8 cellular contexts compared by ENCODE assay signal in genomic region chr7:106176414-106177294, GRCh38.
DNase-seq lines count a peak whose midpoint lies in the region; ATAC-seq and TF ChIP-seq lines count a peak whose summit lies in the region.

No MANE protein-coding gene starts in this region.

- POLR2A ChIA-PET in SK-N-SH (lab: Yijun Ruan, JAX) = interaction anchor here (1.6 to 1.8 kb wide), 2 partner anchors 108 to 285 kb away, joined by 4 to 6 read pairs; partner anchors contain the start of gene NAMPT

- H2AFZ ChIP-seq in Loucy (ENCODE audit: low read length) = peak overlapping the region; percentile 80
- H2AFZ ChIP-seq in SK-N-SH (ENCODE audit: low read depth) = peak overlapping the region; percentile 54

- TF ChIP-seq CTCF in CD14-positive monocyte (IDR thresholded peaks at IDR 0.05) (peak; percentile 86), Loucy (conservative IDR thresholded peaks at IDR 0.05; ENCODE audit: low read length) (peak; percentile 99), SK-N-SH (IDR thresholded peaks at IDR 0.05) (peak; percentile 99), cardiac muscle cell (IDR thresholded peaks at IDR 0.05; ENCODE audit: low read depth, low read length) (peak; percentile 95), prostate gland (IDR thresholded peaks at IDR 0.05) (peak; percentile 84 to 96 (median 93))

- WGBS in SK-N-SH (ENCODE audit: low lambda C conversion rate) = 16% methylated on average over 11 of the region's 11 CpGs
- WGBS in prostate gland = 19% methylated on average over 11 of the region's 11 CpGs

- peak; percentile 59 for DNase-seq in CD14-positive monocyte (ENCODE audit: low spot score)
- peak; percentile 88 for DNase-seq in SK-N-SH
- DNase-seq in activated naive CD4-positive, alpha-beta T cell treated with anti-CD3 and anti-CD28 coated beads, Interleukin-2, amount 50 U/mL, for 16 hours = peak; percentile 73
- peak; percentile 90 for DNase-seq in cardiac muscle cell (ENCODE audit: low read depth in 1 of 2, low spot score in 1 of 2)
- peak; percentile 80 for DNase-seq in prostate gland (ENCODE audit: low spot score)
- DNase-seq in ureter (ENCODE audit: low spot score) = peak; percentile 87

- CTCF ChIA-PET in SK-N-SH (lab: Yijun Ruan, JAX) = interaction anchor here (0.5 to 16.6 kb wide), 159 partner anchors 9 to 1639 kb away, joined by 3 to 395 read pairs (median 4); partner anchors contain the start of genes CCDC71L and NAMPT

- no peaks in the 10 kb centered on the region for H3K36me3 Mint-ChIP-seq in CD14-positive monocyte

- H3K9me2 ChIP-seq in Loucy (replicated peaks; ENCODE audit: low read depth, low read length) (no peaks in the 10 kb centered on the region), SK-N-SH (no peaks in the 10 kb centered on the region)

- no peak for TF ChIP-seq POLR2A in prostate gland (IDR thresholded peaks at IDR 0.05)

- peaks cover 0 to 1% (median 0%) of the 10 kb centered on the region in 7 donors for H3K9me3 Mint-ChIP-seq in CD14-positive monocyte

- intact Hi-C loops in CD14-positive monocyte (cut with micrococcal nuclease) (loop anchor here (5.0 kb wide), 3 partner anchors 286 to 561 kb away; no protein-coding TSS in a partner anchor), prostate gland (cut with DNase I) (loop anchor here (1.0 to 10.0 kb wide), 4 partner anchors 108 to 560 kb away; partner anchors contain the start of gene NAMPT)

- H3K36me3 ChIP-seq in Loucy (ENCODE audit: insufficient read depth, low read length) (no peaks in the 10 kb centered on the region), SK-N-SH (replicated peaks in 1 of 2; ENCODE audit: control insufficient read depth in 1 of 2, insufficient read depth in 2 of 2, low read length in 1 of 2) (no peaks in the 10 kb centered on the region), cardiac muscle cell (no peaks in the 10 kb centered on the region), prostate gland (no peaks in the 10 kb centered on the region)

- H3K9me3 ChIP-seq in Loucy (ENCODE audit: insufficient read depth, low read depth, low read length) (no peaks in the 10 kb centered on the region), SK-N-SH (no peaks in the 10 kb centered on the region), cardiac muscle cell (ENCODE audit: low read depth) (no peaks in the 10 kb centered on the region), prostate gland (no peaks in the 10 kb centered on the region)

- peak; percentile 62 for ATAC-seq in GM19397 (IDR thresholded peaks at IDR 0.05; ENCODE audit: unreplicated experiment)

- peaks cover 4% of the 10 kb centered on the region for H3K4me1 Mint-ChIP-seq in CD14-positive monocyte

- H3K27ac ChIP-seq in SK-N-SH (ENCODE audit: low read depth in 2 of 2, low read length in 1 of 2) (no peak overlapping the region), cardiac muscle cell (no peak overlapping the region), prostate gland (peak overlapping the region in 1 of 2 donors; percentile 14)

- TF ChIP-seq EP300 in SK-N-SH (IDR thresholded peaks at IDR 0.05; ENCODE audit: borderline replicate concordance in 1 of 2, low read depth in 1 of 2, low read length in 1 of 2) = no peak

- peak overlapping the region in 1 of 7 donors; percentile 35 for H3K27ac Mint-ChIP-seq in CD14-positive monocyte

- H4K20me1 ChIP-seq in Loucy (ENCODE audit: insufficient read depth, low read length, poor library complexity, severe bottlenecking) (no peaks in the 10 kb centered on the region), SK-N-SH (ENCODE audit: insufficient read depth) (no peaks in the 10 kb centered on the region)

- H3K4me3 ChIP-seq in Loucy (ENCODE audit: low read length, poor library complexity, severe bottlenecking) (no peak overlapping the region), SK-N-SH (ENCODE audit: low read depth in 2 of 2, low read length in 1 of 2) (no peak overlapping the region), cardiac muscle cell (no peak overlapping the region), prostate gland (no peak overlapping the region)

- H3K4me2 ChIP-seq in Loucy (ENCODE audit: low read depth, low read length, poor library complexity, severe bottlenecking) (no peak overlapping the region), SK-N-SH (no peak overlapping the region)

- H3K9ac ChIP-seq in Loucy (ENCODE audit: low read depth, low read length, poor library complexity, severe bottlenecking) (no peak overlapping the region), SK-N-SH (no peak overlapping the region)

- H3F3A ChIP-seq in Loucy (ENCODE audit: low read depth) = no peaks in the 10 kb centered on the region
- no peaks in the 10 kb centered on the region for H3F3A ChIP-seq in SK-N-SH (replicated peaks; ENCODE audit: insufficient read depth)

- no peaks in the 10 kb centered on the region for H3K4me1 ChIP-seq in Loucy (ENCODE audit: insufficient read depth, low read length, poor library complexity, severe bottlenecking)
- H3K4me1 ChIP-seq in SK-N-SH (ENCODE audit: control insufficient read depth in 1 of 2, insufficient read depth in 2 of 2, low read depth in 1 of 2, low read length in 1 of 2) = peaks cover 4 to 7% of the 10 kb centered on the region in 2 experiments; a peak in 2 of 4 replicates
- H3K4me1 ChIP-seq in cardiac muscle cell (ENCODE audit: low read depth) = no peaks in the 10 kb centered on the region
- H3K4me1 ChIP-seq in prostate gland (replicated peaks) = peaks cover 19% of the 10 kb centered on the region

- H3K4me3 Mint-ChIP-seq in CD14-positive monocyte = peak overlapping the region in 1 of 2 donors; percentile 40

- peak; percentile 100 for TF ChIP-seq RAD21 in SK-N-SH (IDR thresholded peaks at IDR 0.05; ENCODE audit: low read length)

- no peaks in the 10 kb centered on the region for H3K27me3 ChIP-seq in Loucy (ENCODE audit: insufficient read depth, low read length, poor library complexity, severe bottlenecking)
- no peaks in the 10 kb centered on the region for H3K27me3 ChIP-seq in SK-N-SH (ENCODE audit: insufficient read depth)
- H3K27me3 ChIP-seq in cardiac muscle cell = no peaks in the 10 kb centered on the region
- no peaks in the 10 kb centered on the region for H3K27me3 ChIP-seq in prostate gland (replicated peaks; ENCODE audit: insufficient read depth)

- H3K79me2 ChIP-seq in Loucy (ENCODE audit: insufficient read depth, low read length) = no peaks in the 10 kb centered on the region
- H3K79me2 ChIP-seq in SK-N-SH (ENCODE audit: insufficient read depth) = no peaks in the 10 kb centered on the region

- H3K27me3 Mint-ChIP-seq in CD14-positive monocyte (ENCODE audit: low read depth in 3 of 3) = peaks cover 9 to 26% (median 12%) of the 10 kb centered on the region in 3 donors

TF ChIP-seq in SK-N-SH, 30 proteins besides CTCF, POLR2A, EP300 and RAD21 (continues in another document):
- TF ChIP-seq TEAD4 (IDR thresholded peaks at IDR 0.05; ENCODE audit: borderline replicate concordance, insufficient read depth) (no peak), RFX5 (IDR thresholded peaks at IDR 0.05; ENCODE audit: low read length) (no peak), GABPA (IDR thresholded peaks at IDR 0.05; ENCODE audit: low read depth) (no peak), EZH2phosphoT487 (IDR thresholded peaks at IDR 0.05; ENCODE audit: borderline replicate concordance, low read depth) (no peak), USF1 (IDR thresholded peaks at IDR 0.05; ENCODE audit: borderline replicate concordance, low read depth) (no peak), JUND (IDR thresholded peaks at IDR 0.05) (no peak), RXRA (IDR thresholded peaks at IDR 0.05; ENCODE audit: borderline replicate concordance, low read depth) (no peak), FOXM1 (IDR thresholded peaks at IDR 0.05; ENCODE audit: low read depth) (no peak), FOXJ3 (CRISPR knock-in tag; IDR thresholded peaks at IDR 0.05) (no peak), TAF1 (IDR thresholded peaks at IDR 0.05; ENCODE audit: borderline replicate concordance, low read depth, low read length) (0 out of 2 replicates have a peak, but pooled peaks have one; percentile 35), MXI1 (IDR thresholded peaks at IDR 0.05; ENCODE audit: low read depth, low read length) (peak; percentile 81; the same call in 1 of the 2 replicates), MEF2A (IDR thresholded peaks at IDR 0.05; ENCODE audit: borderline replicate concordance, low read depth) (no peak), RCOR1 (IDR thresholded peaks at IDR 0.05; ENCODE audit: low read length) (0 out of 2 replicates have a peak, but pooled peaks have one; percentile 41), IRF3 (IDR thresholded peaks at IDR 0.05; ENCODE audit: low read depth, low read length) (0 out of 2 replicates have a peak, but pooled peaks have one; percentile 19), YY1 (IDR thresholded peaks at IDR 0.05; ENCODE audit: low read depth) (no peak)
